In genomic region chr20:32189691-32190607, GRCh38 we compare ENCODE assay signal across 1 cellular context.
TF ChIP-seq lines count a peak whose summit lies in the region.

No MANE protein-coding gene starts in this region.

TF ChIP-seq in WTC11, 78 proteins besides CTCF, POLR2A, EP300 and RAD21 (continued from another document):
- TF ChIP-seq ATF3 (CRISPR knock-in tag; conservative IDR thresholded peaks at IDR 0.05) = no peak
- no peak for TF ChIP-seq IRF2 (CRISPR knock-in tag; IDR thresholded peaks at IDR 0.05; ENCODE audit: borderline replicate concordance, low read depth)
- no peak for TF ChIP-seq ZNF532 (CRISPR knock-in tag; IDR thresholded peaks at IDR 0.05; ENCODE audit: borderline replicate concordance)
- no peak for TF ChIP-seq CDX4 (CRISPR knock-in tag; IDR thresholded peaks at IDR 0.05; ENCODE audit: borderline replicate concordance)
- TF ChIP-seq ZNF425 (CRISPR knock-in tag; conservative IDR thresholded peaks at IDR 0.05) = no peak
- no peak for TF ChIP-seq JAZF1 (CRISPR knock-in tag; IDR thresholded peaks at IDR 0.05)
- no peak for TF ChIP-seq ATF6 (CRISPR knock-in tag; IDR thresholded peaks at IDR 0.05)
- no peak for TF ChIP-seq ZNF423 (CRISPR knock-in tag; IDR thresholded peaks at IDR 0.05)
- no peak for TF ChIP-seq ZMAT4 (CRISPR knock-in tag; IDR thresholded peaks at IDR 0.05)
- TF ChIP-seq AR (CRISPR knock-in tag; IDR thresholded peaks at IDR 0.05) = no peak
- no peak for TF ChIP-seq ZNF219 (CRISPR knock-in tag; IDR thresholded peaks at IDR 0.05; ENCODE audit: borderline replicate concordance)
- TF ChIP-seq PRRX2 (CRISPR knock-in tag; IDR thresholded peaks at IDR 0.05) = no peak
- TF ChIP-seq NFE2L1 (CRISPR knock-in tag; IDR thresholded peaks at IDR 0.05) = no peak
- TF ChIP-seq SOX15 (CRISPR knock-in tag; IDR thresholded peaks at IDR 0.05) = no peak
- 0 out of 2 replicates have a peak, but pooled peaks have one; percentile 44 for TF ChIP-seq ETV6 (CRISPR knock-in tag; IDR thresholded peaks at IDR 0.05)
- peak; percentile 85; the same call in 1 of the 2 replicates for TF ChIP-seq E2F5 (CRISPR knock-in tag; IDR thresholded peaks at IDR 0.05)
- TF ChIP-seq FOXP1 (CRISPR knock-in tag; IDR thresholded peaks at IDR 0.05; ENCODE audit: borderline replicate concordance) = no peak
- TF ChIP-seq RELA (CRISPR knock-in tag; IDR thresholded peaks at IDR 0.05; ENCODE audit: borderline replicate concordance) = 0 out of 2 replicates have a peak, but pooled peaks have one; percentile 45
- no peak for TF ChIP-seq ZSCAN18 (CRISPR knock-in tag; IDR thresholded peaks at IDR 0.05)
- no peak for TF ChIP-seq ARID4B (CRISPR knock-in tag; IDR thresholded peaks at IDR 0.05; ENCODE audit: borderline replicate concordance)
- TF ChIP-seq MXD4 (CRISPR knock-in tag; IDR thresholded peaks at IDR 0.05; ENCODE audit: borderline replicate concordance) = no peak
